Comparison of ENCODE assay signal across 25 cellular contexts in genomic region chr9:94627287-94627686, GRCh38. TPM values are rescaled to one million over a fixed set of nuclear protein-coding genes. Genes with fewer than 3 reads are reported as not detected.
"Had no signal": no experiment of that assay in that cellular context is flagged by ENCODE, and none has a peak within 500 bp of the region (broad histone marks: within the 10 kb centered on the region; RNA-seq: fewer than 3 reads in every experiment).

No MANE protein-coding gene starts in this region.

- H3K36me3 ChIP-seq: adrenal gland, MG63 had no signal

- H3K27me3 Mint-ChIP-seq: T-cell had no signal

- H3K4me1 ChIP-seq: adrenal gland had no signal

- H3K9me3 Mint-ChIP-seq: activated CD4-positive, alpha-beta memory T cell treated with anti-CD3 and anti-CD28 coated beads, Interleukin-2, amount 10 ng/mL, durations not matched to agents 7 days and 5 days; activated naive CD8-positive, alpha-beta T cell treated with anti-CD3 and anti-CD28 coated beads, Interleukin-2, amount 10 ng/mL, durations not matched to agents 7 days and 5 days; activated T-cell treated with anti-CD3 and anti-CD28 coated beads, Interleukin-2, amount 50 U/mL, for 72 hours; activated T-helper 2 cell treated with anti-CD3 and anti-CD28 coated beads, Interferon-gamma antibody, Interleukin-2, Interleukin-4, amounts not matched to agents 10 μg/mL and 5 μg/mL and 100 μg/mL, durations not matched to agents 14 hours and 24 hours and 36 hours; T-cell had no signal

- DNase-seq: activated CD4-positive, alpha-beta memory T cell treated with anti-CD3 and anti-CD28 coated beads, Interleukin-2, amount 10 ng/mL, durations not matched to agents 7 days and 5 days; activated CD4-positive, alpha-beta T cell treated with anti-CD3 and anti-CD28 coated beads for 36 hours; activated CD4-positive, alpha-beta T cell treated with anti-CD3 and anti-CD28 coated beads, Interleukin-2, amount 50 U/mL, for 1 hour; activated CD8-positive, alpha-beta memory T cell treated with anti-CD3 and anti-CD28 coated beads, Interleukin-2, amount 50 U/mL, for 4 hours; activated naive CD4-positive, alpha-beta T cell treated with anti-CD3 and anti-CD28 coated beads, Interleukin-2, amount 50 U/mL, for 16 hours; activated naive CD8-positive, alpha-beta T cell treated with anti-CD3 and anti-CD28 coated beads, Interleukin-2, amount 10 ng/mL, durations not matched to agents 7 days and 5 days; activated T-cell treated with anti-CD3 and anti-CD28 coated beads, Interleukin-2, amount 50 U/mL, for 72 hours; adrenal gland; anterior cingulate cortex; cerebellar nuclear complex; MG63; MV-4-11; NCI-H1105; NCI-H1436; NCI-H1694 treated with DMSO at 0.1 percent for 48 hours; NCI-H2029 treated with DMSO at 0.1 percent for 48 hours; NCI-H510A treated with DMSO at 0.1 percent for 48 hours; NCI-H69; PC-3; T-cell; T-helper 2 cell; T1000 had no signal

- ATAC-seq: activated CD4-positive, alpha-beta T cell treated with anti-CD3 and anti-CD28 coated beads for 36 hours; activated T-cell treated with anti-CD3 and anti-CD28 coated beads, Interleukin-2, amount 50 U/mL, for 72 hours; PC-3; T-cell had no signal

- H3K9me3 ChIP-seq: adrenal gland, MG63 had no signal

- H3K36me3 Mint-ChIP-seq: activated naive CD8-positive, alpha-beta T cell treated with anti-CD3 and anti-CD28 coated beads, Interleukin-2, amount 10 ng/mL, durations not matched to agents 7 days and 5 days; T-cell had no signal

- H3K4me3 Mint-ChIP-seq: activated CD4-positive, alpha-beta memory T cell treated with anti-CD3 and anti-CD28 coated beads, Interleukin-2, amount 10 ng/mL, durations not matched to agents 7 days and 5 days; activated CD4-positive, alpha-beta T cell treated with anti-CD3 and anti-CD28 coated beads for 36 hours; activated naive CD8-positive, alpha-beta T cell treated with anti-CD3 and anti-CD28 coated beads, Interleukin-2, amount 10 ng/mL, durations not matched to agents 7 days and 5 days; activated T-cell treated with anti-CD3 and anti-CD28 coated beads, Interleukin-2, amount 50 U/mL, for 72 hours; T-cell had no signal

- H3K4me1 Mint-ChIP-seq: activated CD4-positive, alpha-beta memory T cell treated with anti-CD3 and anti-CD28 coated beads, Interleukin-2, amount 10 ng/mL, durations not matched to agents 7 days and 5 days; activated CD4-positive, alpha-beta T cell treated with anti-CD3 and anti-CD28 coated beads for 36 hours had no signal

- H3K4me3 ChIP-seq: adrenal gland, MG63, SK-N-MC had no signal

- H3K27ac ChIP-seq: adrenal gland, SK-N-MC had no signal

- H3K27ac Mint-ChIP-seq: activated CD4-positive, alpha-beta memory T cell treated with anti-CD3 and anti-CD28 coated beads, Interleukin-2, amount 10 ng/mL, durations not matched to agents 7 days and 5 days; activated CD4-positive, alpha-beta T cell treated with anti-CD3 and anti-CD28 coated beads for 36 hours; activated naive CD8-positive, alpha-beta T cell treated with anti-CD3 and anti-CD28 coated beads, Interleukin-2, amount 10 ng/mL, durations not matched to agents 7 days and 5 days; activated T-cell treated with anti-CD3 and anti-CD28 coated beads, Interleukin-2, amount 50 U/mL, for 72 hours; activated T-helper 2 cell treated with anti-CD3 and anti-CD28 coated beads, Interferon-gamma antibody, Interleukin-2, Interleukin-4, amounts not matched to agents 10 μg/mL and 5 μg/mL and 100 μg/mL, durations not matched to agents 14 hours and 24 hours and 36 hours; T-cell had no signal

- H3K27me3 ChIP-seq: adrenal gland, MG63 had no signal

RNA-seq across cellular contexts. Expression of gene FBP2, which starts 33.7 kb away (rescaled TPM):
- total RNA-seq: activated CD4-positive, alpha-beta memory T cell treated with anti-CD3 and anti-CD28 coated beads, Interleukin-2, amount 10 ng/mL, durations not matched to agents 7 days and 5 days; activated CD4-positive, alpha-beta T cell treated with anti-CD3 and anti-CD28 coated beads for 36 hours; activated naive CD8-positive, alpha-beta T cell treated with anti-CD3 and anti-CD28 coated beads, Interleukin-2, amount 10 ng/mL, durations not matched to agents 7 days and 5 days; activated T-cell treated with anti-CD3 and anti-CD28 coated beads, Interleukin-2, amount 50 U/mL, for 72 hours; activated T-helper 2 cell treated with anti-CD3 and anti-CD28 coated beads, Interferon-gamma antibody, Interleukin-2, Interleukin-4, amounts not matched to agents 10 μg/mL and 5 μg/mL and 100 μg/mL, durations not matched to agents 14 hours and 24 hours and 36 hours; cardiac septum; PC-3; T-cell had no signal
